In the genomic region with DNA sequence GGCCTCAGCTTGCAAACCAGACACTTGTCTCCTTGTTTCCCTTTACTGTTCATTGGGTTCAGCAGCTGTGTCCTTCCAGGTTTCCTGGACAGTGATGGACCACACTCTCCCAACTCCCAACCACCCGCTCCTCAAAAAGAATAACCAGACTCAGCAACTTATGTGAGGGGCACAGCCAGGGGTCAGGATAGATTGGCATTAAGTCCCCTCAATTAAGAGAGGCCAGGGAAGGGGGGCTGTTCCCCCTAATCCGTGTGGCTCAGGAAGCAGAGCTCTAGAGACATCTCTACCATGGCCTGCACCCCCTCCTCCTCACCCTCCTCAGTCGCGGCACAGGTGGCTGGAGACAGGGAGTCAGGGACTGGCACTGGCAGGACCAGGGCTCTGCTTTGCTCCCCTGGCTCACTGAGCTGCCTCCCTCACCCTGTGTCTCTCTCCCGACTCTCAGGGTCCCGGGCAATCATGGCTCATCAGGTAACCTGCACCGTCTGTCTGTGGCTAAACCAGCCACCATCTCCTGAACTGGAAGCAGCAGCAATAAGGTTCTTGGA, we compare ENCODE assay signal across 21 cellular contexts.
DNase-seq lines count a peak whose midpoint lies in the region; ATAC-seq, FAIRE-seq and TF ChIP-seq lines count a peak whose summit lies in the region.
"Had no signal": no experiment of that assay in that cellular context is flagged by ENCODE, and none has a peak within 500 bp of the region (broad histone marks: within the 10 kb centered on the region; RNA-seq: fewer than 3 reads in every experiment).

No MANE protein-coding gene starts in this region.

- intact Hi-C loops in esophagus muscularis mucosa (cut with DNase I): no loop called here

- DNase-seq in NCI-H69 (lab: John Stamatoyannopoulos, UW) (peak; percentile 56), esophagus muscularis mucosa (ENCODE audit: extremely low spot score) (peak; percentile 53), osteocyte (ENCODE audit: extremely low spot score, unreplicated experiment) (peak; percentile 73), NCI-H128 (lab: John Stamatoyannopoulos, UW; ENCODE audit: unreplicated experiment) (no peak), HTR-8/SVneo (ENCODE audit: insufficient read length, low spot score) (no peak), globus pallidus (ENCODE audit: low spot score) (no peak)
- DNase-seq: activated CD8-positive, alpha-beta T cell treated with anti-CD3 and anti-CD28 coated beads, Interleukin-2, amount 10 ng/mL, durations not matched to agents 7 days and 5 days; activated effector memory CD4-positive, alpha-beta T cell treated with Interleukin-2 at 50 U/mL for 16 hours; activated naive CD8-positive, alpha-beta T cell treated with anti-CD3 and anti-CD28 coated beads for 36 hours; activated T-cell treated with anti-CD3 and anti-CD28 coated beads for 4 hours; effector CD4-positive, alpha-beta T cell; NCI-H1048; NCI-H187 treated with DMSO at 0.1 percent for 48 hours; NCI-H524 treated with DMSO at 0.1 percent for 48 hours; stimulated activated CD4-positive, alpha-beta T cell treated with anti-CD3 and anti-CD28 coated beads, Interleukin-1b, Interleukin-23, amount 100 ng/mL, for 48 hours had no signal

- no peak for TF ChIP-seq EP300 in esophagus muscularis mucosa (IDR thresholded peaks at IDR 0.05)

- no peaks in the 10 kb centered on the region for H4K20me1 ChIP-seq in BLaER1

- peak overlapping the region; percentile 90 for H3K27ac ChIP-seq in BLaER1
- peak overlapping the region in 1 of 4 donors; percentile 50 for H3K27ac ChIP-seq in esophagus muscularis mucosa (replicated peaks in 1 of 4)
- H3K27ac ChIP-seq: neutrophil, psoas muscle had no signal

- 0 out of 2 replicates have a peak overlapping the region, but pooled peaks have one; percentile 27 for H3K9ac ChIP-seq in BLaER1

- no peak for FAIRE-seq in HTR-8/SVneo (lab: Jason Lieb, UNC)
- FAIRE-seq: astrocyte, D721Med had no signal

- H3K4me3 ChIP-seq in BLaER1: no peak overlapping the region
- no peak overlapping the region for H3K4me3 ChIP-seq in esophagus muscularis mucosa
- H3K4me3 ChIP-seq: psoas muscle had no signal

- peak overlapping the region; percentile 87 for H3K4me2 ChIP-seq in BLaER1

- H3K27ac Mint-ChIP-seq in osteocyte (ENCODE audit: unreplicated experiment): no peak overlapping the region
- H3K27ac Mint-ChIP-seq: activated CD8-positive, alpha-beta T cell treated with anti-CD3 and anti-CD28 coated beads, Interleukin-2, amount 10 ng/mL, durations not matched to agents 7 days and 5 days; activated naive CD8-positive, alpha-beta T cell treated with anti-CD3 and anti-CD28 coated beads for 36 hours had no signal

- no peak for TF ChIP-seq POLR2A in esophagus muscularis mucosa (IDR thresholded peaks at IDR 0.05; ENCODE audit: low read depth)

- WGBS in esophagus muscularis mucosa: 82% methylated on average over 7 of the region's 7 CpGs

- no peak for TF ChIP-seq CTCF in esophagus muscularis mucosa (IDR thresholded peaks at IDR 0.05)
- TF ChIP-seq CTCF in osteocyte (IDR thresholded peaks at IDR 0.05): no peak

- no peaks in the 10 kb centered on the region for H3K36me3 Mint-ChIP-seq in osteocyte (ENCODE audit: unreplicated experiment)
- H3K36me3 Mint-ChIP-seq: activated naive CD8-positive, alpha-beta T cell treated with anti-CD3 and anti-CD28 coated beads for 36 hours had no signal

- peaks cover 14% of the 10 kb centered on the region for H3K9me3 Mint-ChIP-seq in osteocyte (ENCODE audit: unreplicated experiment)

- ATAC-seq in HG02970 (IDR thresholded peaks at IDR 0.05; ENCODE audit: low FRiP score, unreplicated experiment): no peak
- ATAC-seq: activated CD8-positive, alpha-beta T cell treated with anti-CD3 and anti-CD28 coated beads, Interleukin-2, amount 10 ng/mL, durations not matched to agents 7 days and 5 days had no signal

- H3K27me3 Mint-ChIP-seq in osteocyte (ENCODE audit: unreplicated experiment): peaks cover 19% of the 10 kb centered on the region

- H3K9me3 ChIP-seq in BLaER1 (peaks cover 16% of the 10 kb centered on the region; the same call in 1 of the 2 replicates), esophagus muscularis mucosa (peaks cover 0 to 25% (median 6%) of the 10 kb centered on the region in 4 donors)
- H3K9me3 ChIP-seq: neutrophil, psoas muscle had no signal

- no peak overlapping the region for H3K4me3 Mint-ChIP-seq in osteocyte (ENCODE audit: unreplicated experiment)
- H3K4me3 Mint-ChIP-seq: activated CD8-positive, alpha-beta T cell treated with anti-CD3 and anti-CD28 coated beads, Interleukin-2, amount 10 ng/mL, durations not matched to agents 7 days and 5 days; activated naive CD8-positive, alpha-beta T cell treated with anti-CD3 and anti-CD28 coated beads for 36 hours had no signal

- no peaks in the 10 kb centered on the region for H3K4me1 Mint-ChIP-seq in osteocyte (ENCODE audit: unreplicated experiment)
- H3K4me1 Mint-ChIP-seq: activated naive CD8-positive, alpha-beta T cell treated with anti-CD3 and anti-CD28 coated beads for 36 hours had no signal

- peaks cover 52% of the 10 kb centered on the region for H3K4me1 ChIP-seq in BLaER1
- peaks cover 0 to 9% (median 4%) of the 10 kb centered on the region in 4 donors for H3K4me1 ChIP-seq in esophagus muscularis mucosa
- H3K4me1 ChIP-seq: psoas muscle had no signal

- no peaks in the 10 kb centered on the region for H3K27me3 ChIP-seq in BLaER1
- H3K27me3 ChIP-seq in esophagus muscularis mucosa: peaks cover 0 to 35% (median 0%) of the 10 kb centered on the region in 4 donors

- H3K36me3 ChIP-seq in BLaER1 (no peaks in the 10 kb centered on the region), esophagus muscularis mucosa (no peaks in the 10 kb centered on the region)
- H3K36me3 ChIP-seq: neutrophil had no signal

Comparison
In these comparisons a context has a peak if more than half of its experiments do, and no peak if none do; other contexts are left out.
1. DNase-seq: peak in NCI-H69 (single experiment), esophagus muscularis mucosa (single experiment) and osteocyte (single experiment); none in NCI-H128 (single experiment), HTR-8/SVneo (single experiment) and globus pallidus (single experiment).